ENCODE assay signal across 12 cellular contexts in genomic region chr9:132486706-132487350, GRCh38.
DNase-seq lines count a peak whose midpoint lies in the region; ATAC-seq, FAIRE-seq and TF ChIP-seq lines count a peak whose summit lies in the region.
"Had no signal": no experiment of that assay in that cellular context is flagged by ENCODE, and none has a peak within 500 bp of the region (broad histone marks: within the 10 kb centered on the region; RNA-seq: fewer than 3 reads in every experiment).

No MANE protein-coding gene starts in this region.

- no peaks in the 10 kb centered on the region for H3K79me1 ChIP-seq in mesenchymal stem cell (replicated peaks; ENCODE audit: low read length, poor library complexity, severe bottlenecking)

- H3K36me3 ChIP-seq in kidney (ENCODE audit: control insufficient read depth in 1 of 2, insufficient read depth in 2 of 2, low read length in 2 of 2) (no peaks in the 10 kb centered on the region), PC-9 (ENCODE audit: low read depth) (no peaks in the 10 kb centered on the region), mesenchymal stem cell (ENCODE audit: control insufficient read depth in 1 of 2, insufficient read depth in 2 of 2, low read depth in 1 of 2, low read length in 2 of 2) (no peaks in the 10 kb centered on the region)
- H3K36me3 ChIP-seq: heart left ventricle, neutrophil, thoracic aorta had no signal

- no peaks in the 10 kb centered on the region for H3K9me3 Mint-ChIP-seq in T-cell

- ATAC-seq in T-cell (replicated peaks in 1 of 4) (peak; percentile 66 to 78 (median 72)), GM18519 (IDR thresholded peaks at IDR 0.05; ENCODE audit: low FRiP score, unreplicated experiment) (no peak), HG03457 (IDR thresholded peaks at IDR 0.05; ENCODE audit: unreplicated experiment) (no peak)
- ATAC-seq: heart left ventricle had no signal

- H3K4me1 ChIP-seq in kidney (ENCODE audit: control insufficient read depth in 1 of 2, insufficient read depth in 1 of 2, low read depth in 1 of 2, low read length in 2 of 2) (no peaks in the 10 kb centered on the region), PC-9 (replicated peaks; ENCODE audit: insufficient read depth) (no peaks in the 10 kb centered on the region), mesenchymal stem cell (ENCODE audit: control insufficient read depth, insufficient read depth, low read depth, low read length) (peaks cover 4% of the 10 kb centered on the region)
- H3K4me1 ChIP-seq: heart left ventricle had no signal

- H3K9me3 ChIP-seq in kidney (ENCODE audit: control insufficient read depth in 1 of 2, low read length in 2 of 2) (no peaks in the 10 kb centered on the region), PC-9 (ENCODE audit: insufficient read depth, low read depth) (peaks cover 4% of the 10 kb centered on the region; the same call in 1 of the 2 replicates), mesenchymal stem cell (ENCODE audit: control insufficient read depth, low read length) (no peaks in the 10 kb centered on the region)
- H3K9me3 ChIP-seq: heart left ventricle, neutrophil, thoracic aorta had no signal

- H4K8ac ChIP-seq in mesenchymal stem cell (ENCODE audit: low read length): no peak overlapping the region

- no peak overlapping the region for H2AFZ ChIP-seq in PC-9
- no peak overlapping the region for H2AFZ ChIP-seq in mesenchymal stem cell (ENCODE audit: low read depth, low read length)

- peak overlapping the region in 1 of 2 donors; percentile 65 for H3K27ac Mint-ChIP-seq in T-cell

- TF ChIP-seq CTCF in kidney (IDR thresholded peaks at IDR 0.05; ENCODE audit: borderline replicate concordance, extremely low read depth, insufficient read depth): no peak
- TF ChIP-seq CTCF in PC-9 (conservative IDR thresholded peaks at IDR 0.05): no peak

- H3K36me3 Mint-ChIP-seq in T-cell: no peaks in the 10 kb centered on the region

- H3K23ac ChIP-seq in mesenchymal stem cell (ENCODE audit: low read length in 2 of 2): no peak overlapping the region

- no peak overlapping the region for H3K27ac ChIP-seq in kidney (ENCODE audit: low read depth in 2 of 2, low read length in 2 of 2)
- no peak overlapping the region for H3K27ac ChIP-seq in PC-9
- no peak overlapping the region for H3K27ac ChIP-seq in mesenchymal stem cell (ENCODE audit: low read length, poor library complexity, severe bottlenecking)
- H3K27ac ChIP-seq: heart left ventricle, neutrophil, SK-N-MC, thoracic aorta had no signal

- no peaks in the 10 kb centered on the region for H4K20me1 ChIP-seq in PC-9 (ENCODE audit: insufficient read depth)

- BruUV-seq in PC-9 (replicated peaks; lab: Mats Ljungman, UMichigan): no TSS peak

- H3K27me3 ChIP-seq in PC-9 (ENCODE audit: insufficient read depth, low read depth): peaks cover 92% of the 10 kb centered on the region
- peaks cover 40 to 81% of the 10 kb centered on the region in 2 experiments for H3K27me3 ChIP-seq in mesenchymal stem cell (ENCODE audit: control insufficient read depth in 1 of 2, insufficient read depth in 1 of 2, low read length in 2 of 2)

- peaks cover 26 to 39% (median 33%) of the 10 kb centered on the region in 3 donors for H3K4me1 Mint-ChIP-seq in T-cell

- no peak overlapping the region for H3K18ac ChIP-seq in mesenchymal stem cell (ENCODE audit: low read depth in 1 of 2, low read length in 2 of 2)

- POLR2A ChIA-PET in T-cell (lab: Charles Lee): no interaction called here
- POLR2A ChIA-PET in PC-9 (lab: Charles Lee; ENCODE audit: unreplicated experiment): no interaction called here

- no peaks in the 10 kb centered on the region for H3K79me2 ChIP-seq in PC-9 (ENCODE audit: low read depth)

- H3K14ac ChIP-seq in mesenchymal stem cell (ENCODE audit: low read length in 2 of 2): no peak overlapping the region

- no peak overlapping the region for H3K9ac ChIP-seq in kidney (ENCODE audit: low read length in 2 of 2)
- H3K9ac ChIP-seq in mesenchymal stem cell (ENCODE audit: low read length): no peak overlapping the region

- no peaks in the 10 kb centered on the region for H3K9me2 ChIP-seq in PC-9 (ENCODE audit: insufficient read depth)

- FAIRE-seq in kidney (lab: Jason Lieb, UNC): no peak

- 76% methylated on average over 26 of the region's 32 CpGs for WGBS in mesenchymal stem cell

- H2BK120ac ChIP-seq in mesenchymal stem cell (ENCODE audit: low read depth, low read length): no peak overlapping the region

- no peak overlapping the region for H2BK15ac ChIP-seq in mesenchymal stem cell (ENCODE audit: low read depth, poor library complexity, severe bottlenecking)

- no peaks in the 10 kb centered on the region for H3F3A ChIP-seq in PC-9 (ENCODE audit: insufficient read depth, low read depth)

- CTCF ChIA-PET in T-cell (lab: Charles Lee): no interaction called here
- CTCF ChIA-PET in PC-9 (lab: Charles Lee): interaction anchor here (0.7 kb wide), 1 partner anchor 23 kb away, joined by 6 read pairs; no protein-coding TSS in a partner anchor

- H3K4ac ChIP-seq in mesenchymal stem cell (ENCODE audit: low read depth in 1 of 2, low read length in 2 of 2): no peak overlapping the region

- H2BK5ac ChIP-seq in mesenchymal stem cell (ENCODE audit: low read depth, low read length, poor library complexity, severe bottlenecking): no peak overlapping the region

- no peak overlapping the region for H2BK12ac ChIP-seq in mesenchymal stem cell (ENCODE audit: low read length in 2 of 2)

- peaks cover 27 to 32% of the 10 kb centered on the region in 2 donors for H3K27me3 Mint-ChIP-seq in T-cell

- H3K4me3 Mint-ChIP-seq in T-cell: peak overlapping the region; percentile 50 to 71 (median 63)

- H2AK5ac ChIP-seq in mesenchymal stem cell (ENCODE audit: low read length, severe bottlenecking): no peak overlapping the region

- H3K4me3 ChIP-seq in kidney (ENCODE audit: low read length in 2 of 2): no peak overlapping the region
- no peak overlapping the region for H3K4me3 ChIP-seq in PC-9
- no peak overlapping the region for H3K4me3 ChIP-seq in mesenchymal stem cell (ENCODE audit: insufficient read depth in 1 of 2, low read depth in 1 of 2, low read length in 2 of 2)
- H3K4me3 ChIP-seq: heart left ventricle, SK-N-MC, thoracic aorta had no signal

- H4K91ac ChIP-seq in mesenchymal stem cell (ENCODE audit: low read length): no peak overlapping the region

- intact Hi-C loops in kidney (cut with DNase I): no loop called here
- intact Hi-C loops in PC-9 (cut with micrococcal nuclease; ENCODE audit: unreplicated experiment): no loop called here

- H3K4me2 ChIP-seq in PC-9: no peak overlapping the region
- no peak overlapping the region for H3K4me2 ChIP-seq in mesenchymal stem cell (ENCODE audit: low read length, poor library complexity, severe bottlenecking)

- DNase-seq in T-cell (peak in 32 of 34 experiments; percentile 4 to 67 (median 42)), activated T-cell treated with anti-CD3 and anti-CD28 coated beads for 24 hours (ENCODE audit: low read depth) (peak; percentile 29), kidney (peak; percentile 61), PC-9 (no peak), mesenchymal stem cell (no peak)
- peak; percentile 25 to 27 for DNase-seq in stimulated activated CD8-positive, alpha-beta memory T cell treated with anti-CD3 and anti-CD28 coated beads, Interleukin-7, amount 100 ng/mL, for 4 hours (ENCODE audit: low read depth in 2 of 2)
- DNase-seq: heart left ventricle had no signal

Comparison
In these comparisons a context has a peak if more than half of its experiments do, and no peak if none do; other contexts are left out.
1. ATAC-seq: peak in T-cell (4 of 4); none in GM18519 (single experiment) and HG03457 (single experiment).
2. DNase-seq: peak in T-cell (32 of 34), activated T-cell treated with anti-CD3 and anti-CD28 coated beads for 24 hours (single experiment), kidney (single experiment) and stimulated activated CD8-positive, alpha-beta memory T cell treated with anti-CD3 and anti-CD28 coated beads, Interleukin-7, amount 100 ng/mL, for 4 hours (2 of 2); none in PC-9 (0 of 2) and mesenchymal stem cell (single experiment).